ENCODE assay signal across 25 cellular contexts in the genomic region with DNA sequence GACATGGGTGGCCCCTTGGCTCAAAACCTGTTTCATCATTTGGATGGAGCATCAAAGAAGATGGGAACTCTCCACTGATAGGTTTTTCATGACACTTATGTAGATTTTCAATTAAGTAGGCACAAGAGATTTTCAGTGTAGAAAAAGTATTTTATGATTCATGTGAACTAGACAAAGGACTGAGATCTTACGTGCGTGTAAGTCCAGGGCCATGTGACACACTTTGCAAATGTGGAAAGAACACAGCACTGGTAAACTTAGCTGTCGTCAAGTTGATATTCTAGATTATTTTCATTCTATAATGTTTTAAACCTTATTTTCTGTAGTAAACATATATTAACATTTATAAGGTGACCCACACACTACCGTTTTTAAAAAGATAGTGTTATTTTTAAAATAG.
"Had no signal": no experiment of that assay in that cellular context is flagged by ENCODE, and none has a peak within 500 bp of the region (broad histone marks: within the 10 kb centered on the region; RNA-seq: fewer than 3 reads in every experiment).

No MANE protein-coding gene starts in this region.

- H3K36me3 Mint-ChIP-seq: activated naive CD4-positive, alpha-beta T cell treated with anti-CD3 and anti-CD28 coated beads, Interleukin-2, amount 50 U/mL, for 72 hours; IgD-negative memory B cell had no signal

- H3K27me3 ChIP-seq: brain microvascular endothelial cell had no signal

- H3K27ac Mint-ChIP-seq: activated CD8-positive, alpha-beta T cell treated with anti-CD3 and anti-CD28 coated beads, Interleukin-2, amount 10 ng/mL, durations not matched to agents 7 days and 5 days; activated naive CD4-positive, alpha-beta T cell treated with anti-CD3 and anti-CD28 coated beads, Interleukin-2, amount 50 U/mL, for 72 hours; activated naive CD8-positive, alpha-beta T cell treated with anti-CD3 and anti-CD28 coated beads, Interleukin-2, amount 50 U/mL, for 24 hours; IgD-negative memory B cell had no signal

- H3K27me3 Mint-ChIP-seq: activated naive CD8-positive, alpha-beta T cell treated with anti-CD3 and anti-CD28 coated beads, Interleukin-2, amount 50 U/mL, for 24 hours; IgD-negative memory B cell had no signal

- DNase-seq: activated CD4-positive, alpha-beta T cell treated with anti-CD3 and anti-CD28 coated beads for 4 hours; activated CD8-positive, alpha-beta memory T cell treated with anti-CD3 and anti-CD28 coated beads, Interleukin-2, amount 50 U/mL, for 48 hours; activated CD8-positive, alpha-beta T cell treated with anti-CD3 and anti-CD28 coated beads, Interleukin-2, amount 10 ng/mL, durations not matched to agents 7 days and 5 days; activated naive CD8-positive, alpha-beta T cell treated with anti-CD3 and anti-CD28 coated beads, Interleukin-2, amount 50 U/mL, for 24 hours; activated T-cell treated with anti-CD3 and anti-CD28 coated beads, Interleukin-2, amount 50 U/mL, for 1 hour; amniotic stem cell; brain microvascular endothelial cell; KG1; MV-4-11; NCI-H1105; NCI-H1436; NCI-H1694 treated with DMSO at 0.1 percent for 48 hours; NCI-H2029 treated with DMSO at 0.1 percent for 48 hours; NCI-H510A treated with DMSO at 0.1 percent for 48 hours; NCI-H69; NK-92 treated with Interleukin-12 subunit alpha and Interleukin-12 subunit beta, amount 100 ng/mL, for 24 hours; OCI-M1; RPMI8226; T-helper 1 cell; WERI-Rb-1 had no signal

- H3K9me3 Mint-ChIP-seq: activated naive CD4-positive, alpha-beta T cell treated with anti-CD3 and anti-CD28 coated beads, Interleukin-2, amount 50 U/mL, for 72 hours; activated naive CD8-positive, alpha-beta T cell treated with anti-CD3 and anti-CD28 coated beads, Interleukin-2, amount 50 U/mL, for 24 hours; IgD-negative memory B cell had no signal

- H3K36me3 ChIP-seq: brain microvascular endothelial cell, WERI-Rb-1 had no signal

- H3K4me3 ChIP-seq: SK-N-MC had no signal

- H3K4me3 Mint-ChIP-seq: activated CD8-positive, alpha-beta T cell treated with anti-CD3 and anti-CD28 coated beads, Interleukin-2, amount 10 ng/mL, durations not matched to agents 7 days and 5 days; activated naive CD8-positive, alpha-beta T cell treated with anti-CD3 and anti-CD28 coated beads, Interleukin-2, amount 50 U/mL, for 24 hours; IgD-negative memory B cell had no signal

- ATAC-seq: activated CD8-positive, alpha-beta T cell treated with anti-CD3 and anti-CD28 coated beads, Interleukin-2, amount 10 ng/mL, durations not matched to agents 7 days and 5 days; activated naive CD4-positive, alpha-beta T cell treated with anti-CD3 and anti-CD28 coated beads, Interleukin-2, amount 50 U/mL, for 72 hours; activated naive CD8-positive, alpha-beta T cell treated with anti-CD3 and anti-CD28 coated beads, Interleukin-2, amount 50 U/mL, for 24 hours; Panc1; Right ventricle myocardium inferior had no signal

- H3K27ac ChIP-seq: brain microvascular endothelial cell, WERI-Rb-1 had no signal

- H3K4me1 Mint-ChIP-seq: IgD-negative memory B cell had no signal
